ENCODE assay signal across 20 cellular contexts in the genomic region with DNA sequence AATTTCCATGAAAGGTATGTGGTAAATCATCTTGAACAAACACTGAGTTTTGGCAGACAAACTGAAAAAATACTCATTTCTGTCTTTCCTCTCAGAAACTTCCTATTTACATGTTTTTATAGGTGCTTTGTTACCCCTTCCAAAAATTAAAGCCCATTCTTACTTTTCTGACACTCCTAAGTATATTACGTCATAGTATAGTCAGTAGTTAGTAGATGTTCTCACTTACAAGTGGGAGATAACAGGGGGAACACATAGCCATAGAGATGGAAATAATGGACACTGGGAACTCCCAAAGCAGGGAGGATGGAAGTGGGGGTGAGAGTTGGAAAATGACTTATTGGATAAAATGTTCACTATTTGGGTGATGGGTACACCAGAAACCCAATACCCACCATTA. TPM values are rescaled to one million over a fixed set of nuclear protein-coding genes. Genes with fewer than 3 reads are reported as not detected.
DNase-seq lines count a peak whose midpoint lies in the region; ATAC-seq and TF ChIP-seq lines count a peak whose summit lies in the region.
"Had no signal": no experiment of that assay in that cellular context is flagged by ENCODE, and none has a peak within 500 bp of the region (broad histone marks: within the 10 kb centered on the region; RNA-seq: fewer than 3 reads in every experiment).

No MANE protein-coding gene starts in this region.

- no peaks in the 10 kb centered on the region for H3K27me3 Mint-ChIP-seq in activated naive CD4-positive, alpha-beta T cell treated with anti-CD3 and anti-CD28 coated beads, Interleukin-2, amount 50 U/mL, for 24 hours
- H3K27me3 Mint-ChIP-seq in Calu3 (ENCODE audit: unreplicated experiment) = no peaks in the 10 kb centered on the region
- H3K27me3 Mint-ChIP-seq in activated naive CD8-positive, alpha-beta T cell = no peaks in the 10 kb centered on the region
- H3K27me3 Mint-ChIP-seq in naive thymus-derived CD8-positive, alpha-beta T cell = no peaks in the 10 kb centered on the region

- no peak overlapping the region for H3K4me3 Mint-ChIP-seq in activated naive CD4-positive, alpha-beta T cell treated with anti-CD3 and anti-CD28 coated beads, Interleukin-2, amount 50 U/mL, for 24 hours
- H3K4me3 Mint-ChIP-seq in Calu3 (ENCODE audit: low read depth, unreplicated experiment) = no peak overlapping the region
- H3K4me3 Mint-ChIP-seq in activated naive CD8-positive, alpha-beta T cell = no peak overlapping the region
- no peak overlapping the region for H3K4me3 Mint-ChIP-seq in naive thymus-derived CD8-positive, alpha-beta T cell

- H3K36me3 Mint-ChIP-seq in activated naive CD4-positive, alpha-beta T cell treated with anti-CD3 and anti-CD28 coated beads, Interleukin-2, amount 50 U/mL, for 24 hours = peaks cover 16% of the 10 kb centered on the region
- peaks cover 9 to 38% of the 10 kb centered on the region in 2 donors for H3K36me3 Mint-ChIP-seq in activated naive CD4-positive, alpha-beta T cell treated with anti-CD3 and anti-CD28 coated beads, Interleukin-2, amount 50 U/mL, for 72 hours
- H3K36me3 Mint-ChIP-seq in Calu3 (ENCODE audit: insufficient read depth, unreplicated experiment) = no peaks in the 10 kb centered on the region
- H3K36me3 Mint-ChIP-seq in activated naive CD8-positive, alpha-beta T cell = peaks cover 8% of the 10 kb centered on the region
- H3K36me3 Mint-ChIP-seq in naive thymus-derived CD8-positive, alpha-beta T cell = peaks cover 0 to 79% (median 17%) of the 10 kb centered on the region in 3 donors

- no TSS peak for BruUV-seq in Calu3 (replicated peaks; lab: Mats Ljungman, UMichigan)

- H3K27ac Mint-ChIP-seq in activated naive CD4-positive, alpha-beta T cell treated with anti-CD3 and anti-CD28 coated beads, Interleukin-2, amount 50 U/mL, for 24 hours = peak overlapping the region; percentile 84
- H3K27ac Mint-ChIP-seq in activated naive CD4-positive, alpha-beta T cell treated with anti-CD3 and anti-CD28 coated beads, Interleukin-2, amount 50 U/mL, for 72 hours = peak overlapping the region in 1 of 2 donors; percentile 83
- peak overlapping the region; percentile 13 for H3K27ac Mint-ChIP-seq in Calu3 (ENCODE audit: unreplicated experiment)
- peak overlapping the region; percentile 96 for H3K27ac Mint-ChIP-seq in activated naive CD8-positive, alpha-beta T cell
- peak overlapping the region in 9 of 10 donors; percentile 16 to 90 (median 73) for H3K27ac Mint-ChIP-seq in naive thymus-derived CD8-positive, alpha-beta T cell

- no peaks in the 10 kb centered on the region for H3K9me3 Mint-ChIP-seq in activated naive CD4-positive, alpha-beta T cell treated with anti-CD3 and anti-CD28 coated beads, Interleukin-2, amount 50 U/mL, for 24 hours
- peaks cover 0 to 4% of the 10 kb centered on the region in 2 donors for H3K9me3 Mint-ChIP-seq in activated naive CD4-positive, alpha-beta T cell treated with anti-CD3 and anti-CD28 coated beads, Interleukin-2, amount 50 U/mL, for 72 hours
- no peaks in the 10 kb centered on the region for H3K9me3 Mint-ChIP-seq in Calu3 (ENCODE audit: low read depth, unreplicated experiment)
- no peaks in the 10 kb centered on the region for H3K9me3 Mint-ChIP-seq in activated naive CD8-positive, alpha-beta T cell (ENCODE audit: low read depth)
- no peaks in the 10 kb centered on the region for H3K9me3 Mint-ChIP-seq in naive thymus-derived CD8-positive, alpha-beta T cell

- peaks cover 55% of the 10 kb centered on the region for H3K4me1 Mint-ChIP-seq in activated naive CD4-positive, alpha-beta T cell treated with anti-CD3 and anti-CD28 coated beads, Interleukin-2, amount 50 U/mL, for 24 hours
- H3K4me1 Mint-ChIP-seq in Calu3 (ENCODE audit: low read depth, unreplicated experiment) = peaks cover 26% of the 10 kb centered on the region
- peaks cover 56% of the 10 kb centered on the region for H3K4me1 Mint-ChIP-seq in activated naive CD8-positive, alpha-beta T cell (ENCODE audit: low read depth)
- peaks cover 19 to 43% (median 36%) of the 10 kb centered on the region in 4 donors for H3K4me1 Mint-ChIP-seq in naive thymus-derived CD8-positive, alpha-beta T cell

- CTCF ChIA-PET in Calu3 (lab: Charles Lee) = no interaction called here

- no peak for DNase-seq in activated naive CD4-positive, alpha-beta T cell treated with anti-CD3 and anti-CD28 coated beads, Interleukin-2, amount 50 U/mL, for 72 hours (ENCODE audit: low spot score in 2 of 2)
- no peak for DNase-seq in Calu3
- DNase-seq in naive thymus-derived CD8-positive, alpha-beta T cell = no peak
- DNase-seq in NCI-H748 treated with DMSO at 0.1 percent for 48 hours (lab: John Stamatoyannopoulos, UW) = no peak
- DNase-seq in NCI-H146 treated with DMSO at 0.1 percent for 48 hours (lab: John Stamatoyannopoulos, UW; ENCODE audit: unreplicated experiment) = no peak
- DNase-seq: C1 segment of cervical spinal cord, DMS153, DND-41, Kasumi-1, NCI-H1092 treated with DMSO at 0.1 percent for 48 hours, NCI-H1436, NCI-H187 treated with DMSO at 0.1 percent for 48 hours, NCI-H2171 treated with DMSO at 0.1 percent for 48 hours, NCI-H524, NCI-H774, PC-3, SK-N-SH had no signal

- TF ChIP-seq CTCF in Calu3 (IDR thresholded peaks at IDR 0.05; ENCODE audit: unreplicated experiment) = no peak

- intact Hi-C loops in Calu3 (cut with micrococcal nuclease; ENCODE audit: unreplicated experiment) = no loop called here

- ATAC-seq in activated naive CD4-positive, alpha-beta T cell treated with anti-CD3 and anti-CD28 coated beads, Interleukin-2, amount 50 U/mL, for 72 hours = no peak
- ATAC-seq in naive thymus-derived CD8-positive, alpha-beta T cell = no peak
- ATAC-seq in HG03460 (IDR thresholded peaks at IDR 0.05; ENCODE audit: unreplicated experiment) = no peak
- ATAC-seq: PC-3 had no signal

- POLR2A ChIA-PET in naive thymus-derived CD8-positive, alpha-beta T cell (lab: Charles Lee) = no interaction called here

RNA-seq across cellular contexts. Expression of gene TXK, which starts 28.8 kb away (rescaled TPM):
- 10 to 100 TPM; 16.4 to 48.2 TPM for total RNA-seq in activated naive CD4-positive, alpha-beta T cell treated with anti-CD3 and anti-CD28 coated beads, Interleukin-2, amount 50 U/mL, for 72 hours
- total RNA-seq in Calu3 (2022) = 2.8 and 4.6 TPM in 2 replicates
- 100 to 1,000 TPM; 135 to 140 TPM for total RNA-seq in naive thymus-derived CD8-positive, alpha-beta T cell
- polyA plus RNA-seq in naive thymus-derived CD8-positive, alpha-beta T cell = 10 to 100 TPM; 57.8 to 92.2 (median 60.4) TPM
